Comparison of ENCODE assay signal across 24 cellular contexts in the genomic region with DNA sequence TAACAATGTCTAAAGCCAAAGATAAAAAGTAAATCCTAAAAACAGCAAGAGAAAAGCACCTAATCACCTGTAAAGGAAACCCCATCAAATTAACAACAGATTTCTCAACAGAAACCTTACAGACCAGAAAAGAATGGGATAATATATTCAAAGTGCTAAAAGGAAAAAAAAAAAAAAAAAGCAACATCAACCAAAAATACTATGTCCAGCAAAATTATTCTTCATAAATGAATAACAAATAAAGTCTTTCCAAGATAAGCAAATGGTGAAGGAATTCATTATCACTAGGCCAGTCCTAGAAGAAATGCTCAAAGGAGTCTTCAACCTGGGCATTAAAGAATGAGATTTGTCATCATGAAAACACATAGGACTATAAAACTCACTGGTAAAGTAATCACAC.
"Had no signal": no experiment of that assay in that cellular context is flagged by ENCODE, and none has a peak within 500 bp of the region (broad histone marks: within the 10 kb centered on the region; RNA-seq: fewer than 3 reads in every experiment).

No MANE protein-coding gene starts in this region.

- H3K4me3 ChIP-seq: stomach, suprapubic skin, testis, thoracic aorta, thyroid gland, tibial artery, tibial nerve, transverse colon, upper lobe of left lung, upper lobe of right lung, uterus, vagina had no signal

- DNase-seq: stimulated activated CD4-positive, alpha-beta T cell treated with anti-CD3 and anti-CD28 coated beads, Interleukin-2, amount 100 ng/mL, for 48 hours; stimulated activated CD4-positive, alpha-beta T cell treated with anti-CD3 and anti-CD28 coated beads, Interleukin-4, amount 100 ng/mL, for 1 hour; stimulated activated CD4-positive, alpha-beta T cell treated with anti-CD3 and anti-CD28 coated beads, Interleukin-4, amount 100 ng/mL, for 24 hours; stimulated activated CD4-positive, alpha-beta T cell treated with anti-CD3 and anti-CD28 coated beads, Interleukin-4, amount 100 ng/mL, for 4 hours; stimulated activated CD8-positive, alpha-beta memory T cell treated with anti-CD3 and anti-CD28 coated beads, Interleukin-4, amount 100 ng/mL, for 48 hours; stimulated activated naive B cell treated with anti-CD40 and anti-IgM and Interleukin-4, amounts not matched to agents 10 μg/mL and 1 μg/mL and 100 μg/mL, for 72 hours; stimulated activated naive CD4-positive, alpha-beta T cell; stimulated activated naive CD4-positive, alpha-beta T cell treated with Interleukin-2 at 50 U/mL for 16 hours; stimulated activated naive CD8-positive, alpha-beta T cell treated with anti-CD3 and anti-CD28 coated beads, Interleukin-15, amount 100 ng/mL, for 72 hours; stimulated activated naive CD8-positive, alpha-beta T cell treated with anti-CD3 and anti-CD28 coated beads, Interleukin-15, Interleukin-2, amounts not matched to agents 100 U/mL and 50 U/mL, for 24 hours; stomach; substantia nigra; testis; thyroid gland; tibial artery; transverse colon; trophoblast cell; upper lobe of left lung; upper lobe of right lung; uterus had no signal

- H3K9me3 ChIP-seq: testis, thyroid gland had no signal

- H3K36me3 ChIP-seq: stomach, suprapubic skin, thoracic aorta, thyroid gland, tibial artery, tibial nerve, transverse colon, upper lobe of left lung, upper lobe of right lung, uterus, vagina had no signal

- H3K27ac ChIP-seq: stomach, suprapubic skin, testis, thoracic aorta, thyroid gland, tibial artery, tibial nerve, transverse colon, upper lobe of left lung, upper lobe of right lung, uterus, vagina had no signal

- H3K4me1 ChIP-seq: stomach, suprapubic skin, testis, thyroid gland, tibial artery, tibial nerve, transverse colon, upper lobe of left lung, upper lobe of right lung, uterus, vagina had no signal
